ENCODE assay signal across 14 cellular contexts in the genomic region with DNA sequence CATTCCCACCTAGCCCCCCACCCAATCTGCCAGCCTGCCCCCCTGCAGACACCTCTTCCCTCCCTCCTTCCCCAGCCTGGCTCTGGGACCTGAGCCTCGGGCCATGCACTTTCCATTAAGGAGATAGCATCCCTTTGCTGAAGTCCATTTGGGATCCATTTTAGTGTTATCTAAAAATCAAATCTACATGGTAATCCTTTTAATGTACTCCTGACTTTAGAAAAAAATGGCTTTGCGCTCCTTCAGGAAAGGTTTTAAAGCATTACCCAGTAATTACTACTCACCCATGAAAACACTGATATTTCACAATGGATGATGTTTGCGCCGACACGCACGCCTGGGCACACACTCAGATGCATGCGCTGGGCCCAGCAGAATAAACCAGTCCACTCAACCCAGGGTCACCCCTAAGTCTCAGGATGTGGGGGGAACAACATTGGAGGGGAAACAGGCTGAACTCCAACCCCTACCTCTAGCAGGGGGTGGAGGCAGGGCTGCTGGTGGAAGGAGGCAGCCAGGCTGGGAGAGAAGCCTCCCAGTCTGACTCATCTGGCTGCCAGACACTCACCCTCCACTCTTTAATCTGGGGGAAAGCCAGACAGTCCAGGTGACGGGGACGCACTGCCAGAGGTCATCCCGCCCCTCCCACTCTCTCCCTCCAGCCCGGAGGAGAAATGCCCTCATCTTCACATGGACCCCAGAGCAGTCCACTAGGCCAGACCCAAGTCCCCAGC. TPM values are rescaled to one million over a fixed set of nuclear protein-coding genes. Genes with fewer than 3 reads are reported as not detected.
A peak's percentile ranks its signal among the peaks of the same experiment; 100 is the strongest.
DNase-seq lines count a peak whose midpoint lies in the region; ATAC-seq, FAIRE-seq and TF ChIP-seq lines count a peak whose summit lies in the region.
"Had no signal": no experiment of that assay in that cellular context is flagged by ENCODE, and none has a peak within 500 bp of the region (broad histone marks: within the 10 kb centered on the region; RNA-seq: fewer than 3 reads in every experiment).

No MANE protein-coding gene starts in this region.

- H3K9me3 Mint-ChIP-seq in activated CD4-positive, alpha-beta T cell treated with anti-CD3 and anti-CD28 coated beads for 36 hours (ENCODE audit: low read depth) = no peaks in the 10 kb centered on the region
- H3K9me3 Mint-ChIP-seq: activated T-helper 2 cell treated with anti-CD3 and anti-CD28 coated beads, Interferon-gamma antibody, Interleukin-2, Interleukin-4, amounts not matched to agents 10 μg/mL and 5 μg/mL and 100 μg/mL, durations not matched to agents 14 hours and 24 hours and 36 hours; CD8-positive, alpha-beta memory T cell had no signal

- POLR2A ChIA-PET in activated CD4-positive, alpha-beta T cell treated with anti-CD3 and anti-CD28 coated beads for 36 hours (lab: Charles Lee) = no interaction called here

- H3K4me1 ChIP-seq in body of pancreas = peaks cover 12% of the 10 kb centered on the region
- H3K4me1 ChIP-seq: Peyer's patch had no signal

- TF ChIP-seq POLR2A in body of pancreas (IDR thresholded peaks at IDR 0.05) = no peak

- intact Hi-C loops in activated CD4-positive, alpha-beta T cell treated with anti-CD3 and anti-CD28 coated beads for 36 hours (cut with DNase I, micrococcal nuclease) = no loop called here
- intact Hi-C loops in body of pancreas (cut with DNase I) = no loop called here

- no peaks in the 10 kb centered on the region for H3K36me3 ChIP-seq in body of pancreas (replicated peaks in 1 of 2; ENCODE audit: insufficient read depth in 1 of 2, low read depth in 2 of 2)
- H3K36me3 ChIP-seq: Peyer's patch had no signal

- FAIRE-seq in D721Med (lab: Jason Lieb, UNC) = no peak

- H3K36me3 Mint-ChIP-seq in activated CD4-positive, alpha-beta T cell treated with anti-CD3 and anti-CD28 coated beads for 36 hours (ENCODE audit: low read depth) = no peaks in the 10 kb centered on the region
- H3K36me3 Mint-ChIP-seq: CD8-positive, alpha-beta memory T cell had no signal

- H3K4me3 ChIP-seq in body of pancreas = no peak overlapping the region
- H3K4me3 ChIP-seq: Peyer's patch had no signal

- H3K27ac Mint-ChIP-seq in activated CD4-positive, alpha-beta T cell treated with anti-CD3 and anti-CD28 coated beads for 36 hours = no peak overlapping the region
- H3K27ac Mint-ChIP-seq: activated T-helper 2 cell treated with anti-CD3 and anti-CD28 coated beads, Interferon-gamma antibody, Interleukin-2, Interleukin-4, amounts not matched to agents 10 μg/mL and 5 μg/mL and 100 μg/mL, durations not matched to agents 14 hours and 24 hours and 36 hours had no signal

- H3K9me3 ChIP-seq in body of pancreas = no peaks in the 10 kb centered on the region
- H3K9me3 ChIP-seq: Peyer's patch had no signal

- no peaks in the 10 kb centered on the region for H3K27me3 Mint-ChIP-seq in activated CD4-positive, alpha-beta T cell treated with anti-CD3 and anti-CD28 coated beads for 36 hours

- H3K4me3 Mint-ChIP-seq in activated CD4-positive, alpha-beta T cell treated with anti-CD3 and anti-CD28 coated beads for 36 hours = no peak overlapping the region
- H3K4me3 Mint-ChIP-seq: CD8-positive, alpha-beta memory T cell had no signal

- no peak overlapping the region for H3K27ac ChIP-seq in body of pancreas
- H3K27ac ChIP-seq: Peyer's patch had no signal

- no peak for ATAC-seq in activated CD4-positive, alpha-beta T cell treated with anti-CD3 and anti-CD28 coated beads for 36 hours
- ATAC-seq in body of pancreas = no peak

- CTCF ChIA-PET in activated CD4-positive, alpha-beta T cell treated with anti-CD3 and anti-CD28 coated beads for 36 hours (lab: Charles Lee) = interaction anchor here (0.6 kb wide), 1 partner anchor 12 kb away, joined by 3 read pairs; no protein-coding TSS in a partner anchor

- peaks cover 4% of the 10 kb centered on the region for H3K4me1 Mint-ChIP-seq in activated CD4-positive, alpha-beta T cell treated with anti-CD3 and anti-CD28 coated beads for 36 hours

- WGBS in body of pancreas, 2 donors = 67 to 88% methylated on average over 11 of the region's 11 CpGs

- H3K27me3 ChIP-seq in body of pancreas = no peaks in the 10 kb centered on the region
- H3K27me3 ChIP-seq: Peyer's patch had no signal

- no peak for TF ChIP-seq CTCF in D721Med (IDR thresholded peaks at IDR 0.05; ENCODE audit: insufficient read depth, missing control alignments)
- TF ChIP-seq CTCF in body of pancreas (IDR thresholded peaks at IDR 0.05) = no peak

- DNase-seq in D721Med (ENCODE audit: insufficient read length, low spot score) (peak; percentile 68), NCI-H1092 treated with DMSO at 0.1 percent for 48 hours (lab: John Stamatoyannopoulos, UW) (peak; percentile 76), astrocyte of the hippocampus (ENCODE audit: low read depth, low spot score) (peak; percentile 73), medulla oblongata (ENCODE audit: extremely low spot score) (peak; percentile 4), NCI-H524 treated with DMSO at 0.1 percent for 48 hours (lab: John Stamatoyannopoulos, UW) (no peak), body of pancreas (no peak)
- no peak for DNase-seq in activated CD4-positive, alpha-beta T cell treated with anti-CD3 and anti-CD28 coated beads, Interleukin-2, amount 50 U/mL, for 4 hours
- DNase-seq in activated CD4-positive, alpha-beta T cell treated with anti-CD3 and anti-CD28 coated beads for 36 hours = no peak
- DNase-seq: CD8-positive, alpha-beta memory T cell; dermis blood vessel endothelial cell; MM.1S; stimulated activated CD4-positive, alpha-beta T cell treated with anti-CD3 and anti-CD28 coated beads, Interleukin-2, amount 100 ng/mL, for 48 hours had no signal

RNA-seq across cellular contexts. Expression of a gene that starts 29.8 kb away (rescaled TPM):
- total RNA-seq in activated CD4-positive, alpha-beta T cell treated with anti-CD3 and anti-CD28 coated beads for 36 hours = not detected
- 1 to 10 TPM in 1 of 2 donors, under 1 TPM in 1; 0.78 to 1.6 TPM for total RNA-seq in body of pancreas
- total RNA-seq: activated T-helper 2 cell treated with anti-CD3 and anti-CD28 coated beads, Interferon-gamma antibody, Interleukin-2, Interleukin-4, amounts not matched to agents 10 μg/mL and 5 μg/mL and 100 μg/mL, durations not matched to agents 14 hours and 24 hours and 36 hours; CD8-positive, alpha-beta memory T cell; dermis blood vessel endothelial cell; Peyer's patch had no signal

Comparison
In these comparisons a context has a peak if more than half of its experiments do, and no peak if none do; other contexts are left out.
1. DNase-seq: peak in D721Med (single experiment), NCI-H1092 treated with DMSO at 0.1 percent for 48 hours (single experiment), astrocyte of the hippocampus (single experiment) and medulla oblongata (single experiment); none in activated CD4-positive, alpha-beta T cell treated with anti-CD3 and anti-CD28 coated beads, Interleukin-2, amount 50 U/mL, for 4 hours (0 of 2), NCI-H524 treated with DMSO at 0.1 percent for 48 hours (single experiment), activated CD4-positive, alpha-beta T cell treated with anti-CD3 and anti-CD28 coated beads for 36 hours (single experiment) and body of pancreas (0 of 4).